Comparison of ENCODE assay signal across 8 cellular contexts in genomic region chr7:38169862-38170261, GRCh38. TPM values are rescaled to one million over a fixed set of nuclear protein-coding genes. Genes with fewer than 3 reads are reported as not detected.
DNase-seq lines count a peak whose midpoint lies in the region; ATAC-seq and TF ChIP-seq lines count a peak whose summit lies in the region.

No MANE protein-coding gene starts in this region.

- H3K27ac Mint-ChIP-seq in WTC11: no peak overlapping the region
- peak overlapping the region; percentile 24 to 84 (median 41) for H3K27ac Mint-ChIP-seq in nephron

- H3K36me3 Mint-ChIP-seq in WTC11: no peaks in the 10 kb centered on the region
- no peaks in the 10 kb centered on the region for H3K36me3 Mint-ChIP-seq in nephron (ENCODE audit: low read depth)

- H3K9me3 Mint-ChIP-seq in WTC11 (peaks cover 18% of the 10 kb centered on the region), nephron (peaks cover 9% of the 10 kb centered on the region)

- TF ChIP-seq CTCF in WTC11 (IDR thresholded peaks at IDR 0.05) (no peak), nephron (IDR thresholded peaks at IDR 0.05; ENCODE audit: unreplicated experiment in 3 of 3) (no peak)

- CTCF ChIA-PET in WTC11 (lab: Charles Lee): no interaction called here

- H3K4me3 Mint-ChIP-seq in WTC11: no peak overlapping the region
- no peak overlapping the region for H3K4me3 Mint-ChIP-seq in nephron

- DNase-seq in WTC11 (ENCODE audit: low spot score) (no peak), GM19240 (ENCODE audit: insufficient read length, low spot score) (no peak), NCI-H128 (lab: John Stamatoyannopoulos, UW; ENCODE audit: unreplicated experiment) (no peak), mucosa of gallbladder (ENCODE audit: low spot score) (no peak)

- H3K4me1 Mint-ChIP-seq in WTC11 (peaks cover 8% of the 10 kb centered on the region), nephron (peaks cover 16% of the 10 kb centered on the region)

- H3K27me3 Mint-ChIP-seq in WTC11 (ENCODE audit: low read depth): peaks cover 2% of the 10 kb centered on the region; the same call in 1 of the 2 replicates
- H3K27me3 Mint-ChIP-seq in nephron (ENCODE audit: low read depth): no peaks in the 10 kb centered on the region

- POLR2A ChIA-PET in WTC11 (lab: Charles Lee): no interaction called here

- ATAC-seq in GM18511 (IDR thresholded peaks at IDR 0.05; ENCODE audit: unreplicated experiment) (peak; percentile 76), HG03108 (IDR thresholded peaks at IDR 0.05; ENCODE audit: unreplicated experiment) (peak; percentile 59), WTC11 (peak; percentile 36; the same call in 1 of the 2 replicates), HG02852 (IDR thresholded peaks at IDR 0.05; ENCODE audit: unreplicated experiment) (no peak)

TF ChIP-seq in WTC11, 78 proteins besides CTCF, POLR2A, EP300 and RAD21:
- no peak for TF ChIP-seq EMX1 (CRISPR knock-in tag; IDR thresholded peaks at IDR 0.05)
- TF ChIP-seq ZNF232 (CRISPR knock-in tag; IDR thresholded peaks at IDR 0.05): no peak
- no peak for TF ChIP-seq NR3C1 (CRISPR knock-in tag; conservative IDR thresholded peaks at IDR 0.05; ENCODE audit: low read depth)
- TF ChIP-seq AFF4 (CRISPR knock-in tag; IDR thresholded peaks at IDR 0.05; ENCODE audit: borderline replicate concordance): no peak
- TF ChIP-seq MAX (CRISPR knock-in tag; IDR thresholded peaks at IDR 0.05): no peak
- TF ChIP-seq HMGA2 (CRISPR knock-in tag; IDR thresholded peaks at IDR 0.05): no peak
- TF ChIP-seq STAT6 (CRISPR knock-in tag; conservative IDR thresholded peaks at IDR 0.05; ENCODE audit: low read depth): no peak
- TF ChIP-seq NFATC4 (CRISPR knock-in tag; IDR thresholded peaks at IDR 0.05): no peak
- no peak for TF ChIP-seq TCF7 (CRISPR knock-in tag; IDR thresholded peaks at IDR 0.05; ENCODE audit: low read depth)
- no peak for TF ChIP-seq PREB (CRISPR knock-in tag; IDR thresholded peaks at IDR 0.05; ENCODE audit: borderline replicate concordance)
- TF ChIP-seq IRF2 (CRISPR knock-in tag; IDR thresholded peaks at IDR 0.05; ENCODE audit: borderline replicate concordance, low read depth): no peak
TF ChIP-seq in WTC11: peak in this region for 0.

RNA-seq across cellular contexts. Expression of gene STARD3NL, which starts 8.2 kb away (rescaled TPM):
- total RNA-seq in WTC11 (2021): 30.6 to 33.1 TPM (median 32.2 TPM) in 3 replicates
- 27.3 TPM for total RNA-seq in mucosa of gallbladder
